ENCODE assay signal across 16 cellular contexts in genomic region chr2:902584-902983, GRCh38. TPM values are rescaled to one million over a fixed set of nuclear protein-coding genes. Genes with fewer than 3 reads are reported as not detected.
A peak's percentile ranks its signal among the peaks of the same experiment; 100 is the strongest.
DNase-seq lines count a peak whose midpoint lies in the region; ATAC-seq and TF ChIP-seq lines count a peak whose summit lies in the region.
"Had no signal": no experiment of that assay in that cellular context is flagged by ENCODE, and none has a peak within 500 bp of the region (broad histone marks: within the 10 kb centered on the region; RNA-seq: fewer than 3 reads in every experiment).

No MANE protein-coding gene starts in this region.

- CTCF ChIA-PET in WTC11 (lab: Charles Lee) (interaction anchor here (0.7 to 3.0 kb wide), 5 partner anchors 13 to 226 kb away, joined by 3 to 16 read pairs (median 5); partner anchors contain the start of gene TMEM18), OCI-LY7 (lab: Charles Lee; ENCODE audit: unreplicated experiment) (no interaction called here)

- H3K23me2 ChIP-seq in H9 (ENCODE audit: insufficient read length, low read depth, low read length, poor library complexity, severe bottlenecking) = no peaks in the 10 kb centered on the region

- H3K27me3 ChIP-seq in H9 (ENCODE audit: insufficient read depth, low read length) (no peaks in the 10 kb centered on the region), endodermal cell (ENCODE audit: control insufficient read depth, insufficient read depth, low read length, poor library complexity, severe bottlenecking) (no peaks in the 10 kb centered on the region), tibial artery (peaks cover 0 to 9% of the 10 kb centered on the region in 2 donors)
- H3K27me3 ChIP-seq: BLaER1 treated with 17β-estradiol and CSF1 and Interleukin-3, amounts not matched to agents 10 nM and 100 nM had no signal

- H3K36me3 ChIP-seq in endodermal cell (ENCODE audit: control insufficient read depth, insufficient read depth, low read length) = no peaks in the 10 kb centered on the region
- no peaks in the 10 kb centered on the region for H3K36me3 ChIP-seq in OCI-LY7 (ENCODE audit: insufficient read depth, low read length)
- H3K36me3 ChIP-seq in tibial artery = no peaks in the 10 kb centered on the region
- H3K36me3 ChIP-seq: BLaER1 treated with 17β-estradiol and CSF1 and Interleukin-3, amounts not matched to agents 10 nM and 100 nM had no signal

- H3K9ac ChIP-seq in H9 (ENCODE audit: extremely low read depth, insufficient read length, low read length) = no peak overlapping the region
- no peak overlapping the region for H3K9ac ChIP-seq in endodermal cell (ENCODE audit: extremely low read depth, low read length, poor library complexity, severe bottlenecking)
- H3K9ac ChIP-seq: BLaER1 treated with 17β-estradiol and CSF1 and Interleukin-3, amounts not matched to agents 10 nM and 100 nM had no signal

- no peak overlapping the region for H3K56ac ChIP-seq in H9 (ENCODE audit: insufficient read length, low read depth, low read length)

- no peak overlapping the region for H2BK20ac ChIP-seq in H9 (ENCODE audit: low read depth, low read length, poor library complexity, severe bottlenecking)

- H2AK5ac ChIP-seq in H9 (ENCODE audit: insufficient read length, low read length) = no peak overlapping the region

- no peak overlapping the region for H3K27ac Mint-ChIP-seq in H9
- no peak overlapping the region for H3K27ac Mint-ChIP-seq in WTC11
- H3K27ac Mint-ChIP-seq in endodermal cell = no peak overlapping the region
- H3K27ac Mint-ChIP-seq: B cell; CD8-positive, alpha-beta T cell; GM23338 had no signal

- H3K27ac ChIP-seq in H9 (ENCODE audit: insufficient read length, low read depth, low read length) (no peak overlapping the region), endodermal cell (ENCODE audit: low read depth, low read length) (no peak overlapping the region), OCI-LY7 (ENCODE audit: low read depth, low read length, poor library complexity, severe bottlenecking) (no peak overlapping the region), tibial artery (no peak overlapping the region)
- H3K27ac ChIP-seq: BLaER1 treated with 17β-estradiol and CSF1 and Interleukin-3, amounts not matched to agents 10 nM and 100 nM had no signal

- H3K18ac ChIP-seq in H9 (ENCODE audit: insufficient read length, low read depth, low read length) = no peak overlapping the region

- no peaks in the 10 kb centered on the region for H3K9me3 ChIP-seq in H9 (ENCODE audit: control insufficient read depth, low read depth, low read length)
- H3K9me3 ChIP-seq in endodermal cell (ENCODE audit: control insufficient read depth, low read length) = peaks cover 13% of the 10 kb centered on the region
- H3K9me3 ChIP-seq in OCI-LY7 (ENCODE audit: low read length) = no peaks in the 10 kb centered on the region
- peaks cover 0 to 5% (median 0%) of the 10 kb centered on the region in 3 donors for H3K9me3 ChIP-seq in tibial artery

- H3K79me2 ChIP-seq in H9 (ENCODE audit: insufficient read depth, low read length) (no peaks in the 10 kb centered on the region), OCI-LY7 (ENCODE audit: insufficient read depth, low read depth, low read length) (no peaks in the 10 kb centered on the region)

- intact Hi-C loops in OCI-LY7 (cut with micrococcal nuclease; ENCODE audit: unreplicated experiment) (no loop called here), tibial artery (cut with DNase I; ENCODE audit: low total_unique reads) (no loop called here)

- no peaks in the 10 kb centered on the region for H3K9me2 ChIP-seq in OCI-LY7 (ENCODE audit: insufficient read depth, low read length)

- H4K20me1 ChIP-seq in H9 (ENCODE audit: control insufficient read depth, insufficient read depth, insufficient read length) (no peaks in the 10 kb centered on the region), OCI-LY7 (ENCODE audit: insufficient read depth, low read length) (no peaks in the 10 kb centered on the region)
- H4K20me1 ChIP-seq: BLaER1 treated with 17β-estradiol and CSF1 and Interleukin-3, amounts not matched to agents 10 nM and 100 nM had no signal

- peaks cover 28 to 31% of the 10 kb centered on the region in 2 experiments for H3K4me1 Mint-ChIP-seq in H9
- peaks cover 32% of the 10 kb centered on the region for H3K4me1 Mint-ChIP-seq in WTC11
- H3K4me1 Mint-ChIP-seq in endodermal cell = peaks cover 16% of the 10 kb centered on the region
- H3K4me1 Mint-ChIP-seq: B cell had no signal

- H3K4me1 ChIP-seq in H9 (ENCODE audit: insufficient read depth, low read length) = peaks cover 7% of the 10 kb centered on the region
- H3K4me1 ChIP-seq in endodermal cell (ENCODE audit: control insufficient read depth, insufficient read depth, low read length) = no peaks in the 10 kb centered on the region
- no peaks in the 10 kb centered on the region for H3K4me1 ChIP-seq in OCI-LY7 (ENCODE audit: insufficient read depth, low read length, poor library complexity, severe bottlenecking)
- H3K4me1 ChIP-seq in tibial artery = no peaks in the 10 kb centered on the region

- no peak overlapping the region for H3K23ac ChIP-seq in H9 (ENCODE audit: insufficient read length, low read depth, low read length)

- no TSS peak for BruUV-seq in OCI-LY7 (replicated peaks; lab: Mats Ljungman, UMichigan)

- DNase-seq in H9 (peak; percentile 13), WTC11 (ENCODE audit: low spot score) (no peak), endodermal cell (peak; percentile 18), mucosa of gallbladder (ENCODE audit: low spot score) (peak; percentile 8), OCI-LY7 (ENCODE audit: low spot score) (no peak), tibial artery (no peak)
- DNase-seq: Calu3, GF-D8 had no signal

- H3K4me2 ChIP-seq in H9 (ENCODE audit: insufficient read depth, insufficient read length, low read length) = no peak overlapping the region
- H3K4me2 ChIP-seq in OCI-LY7 (ENCODE audit: low read length) = no peak overlapping the region

- peak overlapping the region; percentile 20 for H3K4me3 ChIP-seq in endodermal cell (ENCODE audit: low read length)
- H3K4me3 ChIP-seq in OCI-LY7 (ENCODE audit: low read depth, low read length, poor library complexity, severe bottlenecking) = no peak overlapping the region
- no peak overlapping the region for H3K4me3 ChIP-seq in tibial artery
- H3K4me3 ChIP-seq: BLaER1 treated with 17β-estradiol and CSF1 and Interleukin-3, amounts not matched to agents 10 nM and 100 nM; GM23338 had no signal

- no peak overlapping the region for H2BK120ac ChIP-seq in H9 (ENCODE audit: low read depth, low read length, poor library complexity, severe bottlenecking)

- WGBS in H9 (ENCODE audit: extremely low coverage, insufficient read length, low lambda C conversion rate) = no CpG with 5 or more reads among the region's 1 CpG
- 92 to 100% methylated on average over 1 of the region's 1 CpG for WGBS in endodermal cell (ENCODE audit: insufficient coverage in 1 of 2, insufficient read length in 1 of 2), 2 experiments

- no peak for ATAC-seq in WTC11
- ATAC-seq in GM18502 (IDR thresholded peaks at IDR 0.05; ENCODE audit: poor library complexity, unreplicated experiment) = no peak
- ATAC-seq in HG02981 (IDR thresholded peaks at IDR 0.05; ENCODE audit: unreplicated experiment) = no peak
- ATAC-seq: CD8-positive, alpha-beta T cell; HCT116 had no signal

- H2AFZ ChIP-seq in H9 (ENCODE audit: low read length) (no peak overlapping the region), OCI-LY7 (ENCODE audit: low read length) (no peak overlapping the region)

- H2BK15ac ChIP-seq in H9 (ENCODE audit: low read depth, low read length) = no peak overlapping the region

- no peaks in the 10 kb centered on the region; the same call in none of the 2 replicates for H3K27me3 Mint-ChIP-seq in H9 (ENCODE audit: low read depth)
- peaks cover 17% of the 10 kb centered on the region; the same call in 1 of the 2 replicates for H3K27me3 Mint-ChIP-seq in WTC11 (ENCODE audit: low read depth)
- H3K27me3 Mint-ChIP-seq in endodermal cell (ENCODE audit: insufficient read depth) = no peaks in the 10 kb centered on the region

- TF ChIP-seq CTCF in H9 (conservative IDR thresholded peaks at IDR 0.05) (no peak), WTC11 (IDR thresholded peaks at IDR 0.05) (no peak), endodermal cell (conservative IDR thresholded peaks at IDR 0.05) (no peak), OCI-LY7 (conservative IDR thresholded peaks at IDR 0.05; ENCODE audit: low read length) (no peak), tibial artery (IDR thresholded peaks at IDR 0.05) (no peak)

- no peak overlapping the region for H2BK5ac ChIP-seq in H9 (ENCODE audit: insufficient read length, low read length)

- H2BK12ac ChIP-seq in H9 (ENCODE audit: insufficient read length, low read depth, low read length) = no peak overlapping the region

- no peaks in the 10 kb centered on the region for H3K79me1 ChIP-seq in H9 (ENCODE audit: insufficient read depth, low read depth, low read length, poor library complexity, severe bottlenecking)

- POLR2A ChIA-PET in WTC11 (lab: Charles Lee) (no interaction called here), OCI-LY7 (lab: Charles Lee) (no interaction called here)

- no peak overlapping the region for H4K5ac ChIP-seq in H9 (ENCODE audit: insufficient read length, low read depth, low read length)

- H3K4ac ChIP-seq in H9 (ENCODE audit: low read depth, low read length) = no peak overlapping the region

- H3K14ac ChIP-seq in H9 (ENCODE audit: insufficient read depth, low read length) = no peak overlapping the region

- H4K91ac ChIP-seq in H9 (ENCODE audit: insufficient read length, low read depth, low read length) = no peak overlapping the region

- H3K9me3 Mint-ChIP-seq in H9 = peaks cover 25 to 29% of the 10 kb centered on the region in 2 experiments
- peaks cover 21% of the 10 kb centered on the region for H3K9me3 Mint-ChIP-seq in WTC11
- H3K9me3 Mint-ChIP-seq in endodermal cell = peaks cover 26% of the 10 kb centered on the region

- peaks cover under 1 to 34% (median 18%) of the 10 kb centered on the region in 3 experiments; a peak in 6 of 7 replicates for H3K36me3 Mint-ChIP-seq in H9 (ENCODE audit: insufficient read depth in 1 of 3, low read depth in 3 of 3)
- H3K36me3 Mint-ChIP-seq in WTC11 = peaks cover 29% of the 10 kb centered on the region
- H3K36me3 Mint-ChIP-seq in endodermal cell (ENCODE audit: low read depth) = no peaks in the 10 kb centered on the region
- H3K36me3 Mint-ChIP-seq: CD8-positive, alpha-beta T cell had no signal

- H3T11ph ChIP-seq in H9 (ENCODE audit: low read length) = no peak overlapping the region

- H3K4me3 Mint-ChIP-seq in H9 = no peak overlapping the region
- H3K4me3 Mint-ChIP-seq in WTC11 = no peak overlapping the region
- H3K4me3 Mint-ChIP-seq in endodermal cell = no peak overlapping the region
- H3K4me3 Mint-ChIP-seq: B cell; CD8-positive, alpha-beta T cell; GM23338 had no signal

- H4K8ac ChIP-seq in H9 (replicated peaks; ENCODE audit: insufficient read length, low read depth, low read length) = no peak overlapping the region

RNA-seq across cellular contexts. Expression of gene SNTG2, which starts 48.1 kb away (rescaled TPM):
- total RNA-seq in H9 (2021) (12.7 and 13.2 TPM in 2 replicates), WTC11 (2021) (20.5 to 30.1 TPM (median 27.8 TPM) in 3 replicates), endodermal cell (10 to 100 TPM in 1 of 2 donors, 1 to 10 TPM in 1; 4.1 to 11.9 TPM), mucosa of gallbladder (2.0 TPM), OCI-LY7 (2022) (not detected in 2 replicates)
- 1.9 TPM for polyA plus RNA-seq in endodermal cell (2013, experiment 1 of 2)
- 1.2 TPM for polyA plus RNA-seq in endodermal cell (2013, experiment 2 of 2)
- not detected in 2 replicates for total RNA-seq in OCI-LY7 (2014; rRNA removed; shearing (Covaris generic))
- total RNA-seq: Calu3, HT-29 had no signal

Comparison
In these comparisons a context has a peak if more than half of its experiments do, and no peak if none do; other contexts are left out.
1. DNase-seq: peak in H9 (single experiment), endodermal cell (single experiment) and mucosa of gallbladder (single experiment); none in WTC11 (single experiment), OCI-LY7 (single experiment) and tibial artery (0 of 2).